8 cellular contexts compared by ENCODE assay signal in the genomic region with DNA sequence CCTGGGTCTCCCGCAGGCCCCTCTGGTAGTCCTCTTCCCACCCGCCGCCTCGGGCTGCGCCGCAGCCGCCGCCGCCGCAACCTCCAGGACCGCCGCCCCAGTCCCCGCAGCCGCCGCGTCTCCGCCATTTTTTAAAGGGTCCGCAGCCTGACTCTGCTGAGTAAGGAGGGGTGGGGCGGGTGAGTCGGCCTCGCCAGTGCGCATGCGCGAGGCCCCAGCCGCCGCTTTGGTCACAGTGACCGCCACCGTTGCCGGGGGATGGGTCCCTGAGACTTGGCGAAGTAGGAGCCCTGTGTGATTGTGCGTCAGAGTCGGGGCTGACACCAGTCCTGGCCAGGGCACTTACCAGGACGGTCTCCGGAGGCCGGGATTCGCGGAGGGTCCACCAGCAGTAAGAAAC.
DNase-seq lines count a peak whose midpoint lies in the region; ATAC-seq and TF ChIP-seq lines count a peak whose summit lies in the region.
"Not testable (repeated sequence)": the region's sequence is repeated elsewhere in the genome, so short reads cannot be mapped to it uniquely, and the experiment has no call there.

No MANE protein-coding gene starts in this region.

- H3K9me3 Mint-ChIP-seq in CD4-positive, CD25-positive, alpha-beta regulatory T cell: peaks cover 1 to 14% (median 6%) of the 10 kb centered on the region in 7 donors
- H3K9me3 Mint-ChIP-seq in glutamatergic neuron (ENCODE audit: unreplicated experiment): not testable (repeated sequence)

- not testable (repeated sequence) for H3K27ac Mint-ChIP-seq in CD4-positive, CD25-positive, alpha-beta regulatory T cell; glutamatergic neuron (ENCODE audit: unreplicated experiment)

- H3K27me3 ChIP-seq in CD4-positive, CD25-positive, alpha-beta regulatory T cell (ENCODE audit: control insufficient read depth, insufficient read depth, low read length): not testable (repeated sequence)

- not testable (repeated sequence) for TF ChIP-seq CTCF in astrocyte of the spinal cord (IDR thresholded peaks at IDR 0.05; ENCODE audit: low read depth, low read length); glutamatergic neuron (IDR thresholded peaks at IDR 0.05; ENCODE audit: partially characterized antibody, unreplicated experiment)

- not testable (repeated sequence) for H3K9me3 ChIP-seq in CD4-positive, CD25-positive, alpha-beta regulatory T cell (ENCODE audit: control insufficient read depth in 2 of 2, low read length in 2 of 2); mesodermal cell (ENCODE audit: control insufficient read depth, low read length)

- not testable (repeated sequence) for H3K4me1 Mint-ChIP-seq in CD4-positive, CD25-positive, alpha-beta regulatory T cell; glutamatergic neuron (ENCODE audit: low read depth, unreplicated experiment)

- peak; percentile 8 to 47 (median 13) for DNase-seq in CD4-positive, CD25-positive, alpha-beta regulatory T cell
- peak; percentile 19 for DNase-seq in HT-29 (ENCODE audit: low spot score)
- DNase-seq in NCI-H748 (lab: John Stamatoyannopoulos, UW; ENCODE audit: unreplicated experiment): peak; percentile 79
- peak; percentile 38 for DNase-seq in UCSD-AML1 (lab: John Stamatoyannopoulos, UW; ENCODE audit: unreplicated experiment)
- peak; percentile 36 for DNase-seq in astrocyte of the spinal cord (ENCODE audit: low read depth, low spot score)
- peak; percentile 81 for DNase-seq in glutamatergic neuron
- DNase-seq in stimulated activated CD4-positive, alpha-beta T cell treated with anti-CD3 and anti-CD28 coated beads, Interleukin-1b, Interleukin-23, amount 100 ng/mL, for 48 hours: peak; percentile 59

- not testable (repeated sequence) for H3K36me3 Mint-ChIP-seq in CD4-positive, CD25-positive, alpha-beta regulatory T cell; glutamatergic neuron (ENCODE audit: unreplicated experiment)

- not testable (repeated sequence) for H3K27ac ChIP-seq in CD4-positive, CD25-positive, alpha-beta regulatory T cell (ENCODE audit: insufficient read depth, low read length, poor library complexity, severe bottlenecking); mesodermal cell (ENCODE audit: low read depth, low read length, severe bottlenecking)

- H3K4me3 ChIP-seq in CD4-positive, CD25-positive, alpha-beta regulatory T cell (ENCODE audit: low read depth, low read length): not testable (repeated sequence)
- H3K4me3 ChIP-seq in astrocyte of the spinal cord (ENCODE audit: low read depth, low read length): peak overlapping the region; percentile 33
- peak overlapping the region; percentile 8 for H3K4me3 ChIP-seq in mesodermal cell (ENCODE audit: extremely low read depth, insufficient read depth, low read length, poor library complexity, severe bottlenecking)

- H3K4me3 Mint-ChIP-seq in CD4-positive, CD25-positive, alpha-beta regulatory T cell; glutamatergic neuron (ENCODE audit: unreplicated experiment): not testable (repeated sequence)

- not testable (repeated sequence) for ATAC-seq in CD4-positive, CD25-positive, alpha-beta regulatory T cell (ENCODE audit: low read depth in 2 of 2)

- in situ Hi-C loops in astrocyte of the spinal cord (cut with HindIII; ENCODE audit: low sequenced_read_pairs): not testable (repeated sequence)

- H3K36me3 ChIP-seq in CD4-positive, CD25-positive, alpha-beta regulatory T cell (ENCODE audit: control insufficient read depth, insufficient read depth, low read length); mesodermal cell (ENCODE audit: control insufficient read depth, insufficient read depth, low read length): not testable (repeated sequence)

- no CpG with 5 or more reads among the region's 37 CpGs for WGBS in mesodermal cell (ENCODE audit: insufficient coverage in 2 of 2), 2 experiments

- not testable (repeated sequence) for H3K4me1 ChIP-seq in CD4-positive, CD25-positive, alpha-beta regulatory T cell (ENCODE audit: control insufficient read depth, insufficient read depth, low read length, poor library complexity, severe bottlenecking); mesodermal cell (ENCODE audit: control insufficient read depth, insufficient read depth, low read length, poor library complexity, severe bottlenecking)

- not testable (repeated sequence) for H3K27me3 Mint-ChIP-seq in CD4-positive, CD25-positive, alpha-beta regulatory T cell; glutamatergic neuron (ENCODE audit: unreplicated experiment)

Comparison
In these comparisons a context has a peak if more than half of its experiments do, and no peak if none do; other contexts are left out.
1. DNase-seq: peak in every context shown above with its lines; median percentile 81 in glutamatergic neuron; 79 in NCI-H748; 59 in stimulated activated CD4-positive, alpha-beta T cell treated with anti-CD3 and anti-CD28 coated beads, Interleukin-1b, Interleukin-23, amount 100 ng/mL, for 48 hours; 38 in UCSD-AML1; 36 in astrocyte of the spinal cord; 19 in HT-29; 13 in CD4-positive, CD25-positive, alpha-beta regulatory T cell.